In the genomic region with DNA sequence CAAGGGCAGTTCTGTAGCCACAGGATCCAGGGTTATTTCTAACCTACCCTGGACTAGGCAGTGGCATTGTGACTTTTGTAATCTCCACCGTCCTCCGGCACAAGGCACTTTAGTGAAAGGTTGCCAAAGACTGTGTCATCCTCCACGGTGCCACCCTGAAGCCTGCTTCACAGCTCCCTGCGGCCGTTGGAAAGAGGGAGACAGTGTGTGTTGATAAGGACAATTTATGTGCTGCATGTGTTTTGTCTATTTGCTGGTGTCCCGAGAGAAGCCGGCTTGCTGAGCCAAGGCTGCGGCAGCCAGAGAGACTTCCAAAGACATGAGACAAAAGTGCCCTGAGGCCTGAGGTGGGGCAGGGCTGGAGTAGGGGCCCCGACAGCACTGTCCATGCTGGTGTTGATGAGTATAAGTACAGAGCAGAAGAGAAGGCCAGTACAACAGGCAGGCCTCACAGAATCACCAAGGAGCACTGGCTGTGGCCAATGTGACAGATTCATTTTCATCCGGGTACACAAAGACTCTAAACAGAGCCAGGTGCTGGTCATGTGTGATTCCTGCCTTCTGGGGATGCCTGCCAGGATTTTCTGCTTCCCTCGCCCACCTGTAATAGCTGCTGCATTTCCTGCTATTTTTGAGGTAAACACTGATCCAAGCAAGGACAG, we compare ENCODE assay signal across 13 cellular contexts. TPM values are rescaled to one million over a fixed set of nuclear protein-coding genes. Genes with fewer than 3 reads are reported as not detected.
DNase-seq lines count a peak whose midpoint lies in the region; ATAC-seq lines count a peak whose summit lies in the region.
"Had no signal": no experiment of that assay in that cellular context is flagged by ENCODE, and none has a peak within 500 bp of the region (broad histone marks: within the 10 kb centered on the region; RNA-seq: fewer than 3 reads in every experiment).

No MANE protein-coding gene starts in this region.

- no peak overlapping the region for H3K27ac Mint-ChIP-seq in activated naive CD8-positive, alpha-beta T cell treated with anti-CD3 and anti-CD28 coated beads for 36 hours
- H3K27ac Mint-ChIP-seq in T-helper 17 cell, result no peak overlapping the region

- WGBS in mesenchymal stem cell, result 81% methylated on average over 11 of the region's 11 CpGs

- ATAC-seq in GM21447 (IDR thresholded peaks at IDR 0.05; ENCODE audit: unreplicated experiment), result no peak
- no peak for ATAC-seq in T-helper 17 cell

- H3K4me3 Mint-ChIP-seq in activated naive CD8-positive, alpha-beta T cell treated with anti-CD3 and anti-CD28 coated beads for 36 hours, result no peak overlapping the region
- H3K4me3 Mint-ChIP-seq in T-helper 17 cell, result no peak overlapping the region

- no peaks in the 10 kb centered on the region for H3K79me1 ChIP-seq in mesenchymal stem cell (replicated peaks; ENCODE audit: low read length, poor library complexity, severe bottlenecking)

- no peak overlapping the region for H2BK12ac ChIP-seq in mesenchymal stem cell (ENCODE audit: low read length in 2 of 2)

- peaks cover 19 to 50% of the 10 kb centered on the region in 2 experiments for H3K27me3 ChIP-seq in mesenchymal stem cell (ENCODE audit: control insufficient read depth in 1 of 2, insufficient read depth in 1 of 2, low read length in 2 of 2)
- H3K27me3 ChIP-seq: pancreas had no signal

- no peaks in the 10 kb centered on the region for H3K27me3 Mint-ChIP-seq in activated naive CD8-positive, alpha-beta T cell treated with anti-CD3 and anti-CD28 coated beads for 36 hours
- peaks cover 62% of the 10 kb centered on the region for H3K27me3 Mint-ChIP-seq in T-helper 17 cell

- H3K4me3 ChIP-seq in mesenchymal stem cell (ENCODE audit: insufficient read depth in 1 of 2, low read depth in 1 of 2, low read length in 2 of 2), result no peak overlapping the region
- H3K4me3 ChIP-seq: pancreas had no signal

- no peak overlapping the region for H3K23ac ChIP-seq in mesenchymal stem cell (ENCODE audit: low read length in 2 of 2)

- H3K4me1 Mint-ChIP-seq in activated naive CD8-positive, alpha-beta T cell treated with anti-CD3 and anti-CD28 coated beads for 36 hours, result peaks cover 4% of the 10 kb centered on the region
- no peaks in the 10 kb centered on the region for H3K4me1 Mint-ChIP-seq in T-helper 17 cell

- H4K91ac ChIP-seq in mesenchymal stem cell (ENCODE audit: low read length), result no peak overlapping the region

- no peak overlapping the region for H2BK120ac ChIP-seq in mesenchymal stem cell (ENCODE audit: low read depth, low read length)

- DNase-seq in AG08395 (ENCODE audit: low spot score) (peak; percentile 19), NCI-H1092 treated with DMSO at 0.1 percent for 48 hours (lab: John Stamatoyannopoulos, UW) (peak; percentile 93), cerebellar nuclear complex (lab: John Stamatoyannopoulos, UW) (peak; percentile 18 to 66), mesenchymal stem cell (peak; percentile 10), T-helper 17 cell (no peak)
- no peak for DNase-seq in activated naive CD8-positive, alpha-beta T cell treated with anti-CD3 and anti-CD28 coated beads for 36 hours
- DNase-seq in stimulated activated CD4-positive, alpha-beta T cell treated with anti-CD3 and anti-CD28 coated beads, Interleukin-4, amount 100 ng/mL, for 4 hours, result no peak
- DNase-seq: activated T-cell treated with anti-CD3 and anti-CD28 coated beads, Interleukin-2, amount 50 U/mL, for 48 hours; AML-193; erythroblast; GDM1; pancreas had no signal

- H3K9ac ChIP-seq in mesenchymal stem cell (ENCODE audit: low read length), result no peak overlapping the region

- no peak overlapping the region for H2AK5ac ChIP-seq in mesenchymal stem cell (ENCODE audit: low read length, severe bottlenecking)

- peak overlapping the region in 1 of 2 experiments; percentile 8 for H3K14ac ChIP-seq in mesenchymal stem cell (ENCODE audit: low read length in 2 of 2)

- no peak overlapping the region for H3K4me2 ChIP-seq in mesenchymal stem cell (ENCODE audit: low read length, poor library complexity, severe bottlenecking)

- no peak overlapping the region for H3K4ac ChIP-seq in mesenchymal stem cell (ENCODE audit: low read depth in 1 of 2, low read length in 2 of 2)

- no peak overlapping the region for H2BK5ac ChIP-seq in mesenchymal stem cell (ENCODE audit: low read depth, low read length, poor library complexity, severe bottlenecking)

- no peak overlapping the region for H3K27ac ChIP-seq in mesenchymal stem cell (ENCODE audit: low read length, poor library complexity, severe bottlenecking)
- H3K27ac ChIP-seq: pancreas had no signal

- no peaks in the 10 kb centered on the region for H3K4me1 ChIP-seq in mesenchymal stem cell (ENCODE audit: control insufficient read depth, insufficient read depth, low read depth, low read length)
- H3K4me1 ChIP-seq: pancreas had no signal

- H3K9me3 Mint-ChIP-seq in activated naive CD8-positive, alpha-beta T cell treated with anti-CD3 and anti-CD28 coated beads for 36 hours, result no peaks in the 10 kb centered on the region

- H4K8ac ChIP-seq in mesenchymal stem cell (ENCODE audit: low read length), result peak overlapping the region; percentile 6

- H3K36me3 Mint-ChIP-seq in activated naive CD8-positive, alpha-beta T cell treated with anti-CD3 and anti-CD28 coated beads for 36 hours, result no peaks in the 10 kb centered on the region
- H3K36me3 Mint-ChIP-seq in T-helper 17 cell (ENCODE audit: low read depth), result no peaks in the 10 kb centered on the region

- H3K18ac ChIP-seq in mesenchymal stem cell (ENCODE audit: low read depth in 1 of 2, low read length in 2 of 2), result no peak overlapping the region

- no peaks in the 10 kb centered on the region for H3K36me3 ChIP-seq in mesenchymal stem cell (ENCODE audit: control insufficient read depth in 1 of 2, insufficient read depth in 2 of 2, low read depth in 1 of 2, low read length in 2 of 2)
- H3K36me3 ChIP-seq: pancreas had no signal

- H2AFZ ChIP-seq in mesenchymal stem cell (ENCODE audit: low read depth, low read length), result no peak overlapping the region

- H3K9me3 ChIP-seq in mesenchymal stem cell (ENCODE audit: control insufficient read depth, low read length) (no peaks in the 10 kb centered on the region), T-helper 17 cell (ENCODE audit: control insufficient read depth, low read length, poor library complexity, severe bottlenecking) (no peaks in the 10 kb centered on the region)
- H3K9me3 ChIP-seq: pancreas had no signal

- H2BK15ac ChIP-seq in mesenchymal stem cell (ENCODE audit: low read depth, poor library complexity, severe bottlenecking), result no peak overlapping the region

RNA-seq across cellular contexts. Expression of a gene that starts 40.8 kb away (rescaled TPM):
- polyA plus RNA-seq in mesenchymal stem cell (2013, experiment 1 of 2), result 1.7 TPM
- 1.8 TPM for polyA plus RNA-seq in mesenchymal stem cell (2013, experiment 2 of 2)
- 10 to 100 TPM in 1 of 2 experiments, 1 to 10 TPM in 1; 10.0 to 10.5 TPM for total RNA-seq in activated naive CD8-positive, alpha-beta T cell treated with anti-CD3 and anti-CD28 coated beads for 36 hours
- total RNA-seq in T-helper 17 cell, result not detected

Comparison
In these comparisons a context has a peak if more than half of its experiments do, and no peak if none do; other contexts are left out.
1. DNase-seq: peak in AG08395 (single experiment), NCI-H1092 treated with DMSO at 0.1 percent for 48 hours (single experiment), cerebellar nuclear complex (2 of 2) and mesenchymal stem cell (single experiment); none in activated naive CD8-positive, alpha-beta T cell treated with anti-CD3 and anti-CD28 coated beads for 36 hours (single experiment), T-helper 17 cell (0 of 3) and stimulated activated CD4-positive, alpha-beta T cell treated with anti-CD3 and anti-CD28 coated beads, Interleukin-4, amount 100 ng/mL, for 4 hours (0 of 2).
2. RNA of a gene that starts 40.8 kb away (total RNA-seq): 10.0 to 10.5 TPM in activated naive CD8-positive, alpha-beta T cell treated with anti-CD3 and anti-CD28 coated beads for 36 hours; not detected in T-helper 17 cell; every median in the first group is over 10 times any median in the second.